ENCODE assay signal across 26 cellular contexts in the genomic region with DNA sequence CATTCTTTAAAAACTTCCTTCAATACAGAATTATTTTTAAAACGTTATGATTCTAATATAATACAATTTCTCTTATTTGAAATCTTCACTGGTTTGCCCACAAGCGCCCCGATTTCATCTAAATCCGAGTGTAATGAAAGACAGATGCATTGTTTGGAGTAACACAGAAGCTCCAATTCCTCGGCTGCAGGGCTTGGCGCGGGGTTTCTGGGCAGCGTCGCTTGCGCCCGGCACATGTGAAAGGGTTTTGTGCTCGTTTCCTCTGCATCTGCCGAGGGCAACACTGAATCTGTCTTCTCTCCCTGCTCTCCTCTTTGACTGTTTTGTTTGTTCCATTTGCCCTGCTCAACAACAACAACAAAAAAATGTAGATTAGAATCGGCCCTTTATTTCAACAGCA.
DNase-seq lines count a peak whose midpoint lies in the region; ATAC-seq and TF ChIP-seq lines count a peak whose summit lies in the region.
"Had no signal": no experiment of that assay in that cellular context is flagged by ENCODE, and none has a peak within 500 bp of the region (broad histone marks: within the 10 kb centered on the region; RNA-seq: fewer than 3 reads in every experiment).

No MANE protein-coding gene starts in this region.

- TF ChIP-seq POLR2A in esophagus muscularis mucosa (IDR thresholded peaks at IDR 0.05; ENCODE audit: low read depth) (no peak), erythroblast (IDR thresholded peaks at IDR 0.05; ENCODE audit: low read length) (no peak)

- H3K27ac Mint-ChIP-seq in neural progenitor cell, result peak overlapping the region; percentile 55
- H3K27ac Mint-ChIP-seq in endodermal cell, result no peak overlapping the region
- H3K27ac Mint-ChIP-seq: activated CD4-positive, alpha-beta T cell treated with anti-CD3 and anti-CD28 coated beads for 36 hours; activated T-cell treated with anti-CD3 and anti-CD28 coated beads, Interleukin-2, amount 50 U/mL, for 72 hours; B cell; immature natural killer cell had no signal

- H3K4me1 Mint-ChIP-seq in neural progenitor cell (no peaks in the 10 kb centered on the region), endodermal cell (no peaks in the 10 kb centered on the region)
- H3K4me1 Mint-ChIP-seq: activated CD4-positive, alpha-beta T cell treated with anti-CD3 and anti-CD28 coated beads for 36 hours; immature natural killer cell had no signal

- H3K27me3 ChIP-seq in esophagus muscularis mucosa (no peaks in the 10 kb centered on the region), neural progenitor cell (no peaks in the 10 kb centered on the region), endodermal cell (ENCODE audit: control insufficient read depth, insufficient read depth, low read length, poor library complexity, severe bottlenecking) (no peaks in the 10 kb centered on the region)
- H3K27me3 ChIP-seq: body of pancreas, heart right ventricle, tibial artery had no signal

- TF ChIP-seq CTCF in esophagus muscularis mucosa (IDR thresholded peaks at IDR 0.05) (no peak), neural progenitor cell (IDR thresholded peaks at IDR 0.05) (no peak), endodermal cell (conservative IDR thresholded peaks at IDR 0.05) (no peak)

- H3K4me2 ChIP-seq in neural progenitor cell, result no peak overlapping the region

- H3K27me3 Mint-ChIP-seq in neural progenitor cell (ENCODE audit: insufficient read depth, low read depth), result peaks cover 5% of the 10 kb centered on the region
- H3K27me3 Mint-ChIP-seq in endodermal cell (ENCODE audit: insufficient read depth), result no peaks in the 10 kb centered on the region
- H3K27me3 Mint-ChIP-seq: activated CD4-positive, alpha-beta T cell treated with anti-CD3 and anti-CD28 coated beads for 36 hours; B cell had no signal

- H3K4me3 Mint-ChIP-seq in neural progenitor cell, result no peak overlapping the region
- H3K4me3 Mint-ChIP-seq in endodermal cell, result no peak overlapping the region
- H3K4me3 Mint-ChIP-seq: activated CD4-positive, alpha-beta T cell treated with anti-CD3 and anti-CD28 coated beads for 36 hours; activated T-cell treated with anti-CD3 and anti-CD28 coated beads, Interleukin-2, amount 50 U/mL, for 72 hours; B cell; immature natural killer cell had no signal

- H3F3A ChIP-seq in neural progenitor cell (ENCODE audit: low read depth), result no peaks in the 10 kb centered on the region

- WGBS in esophagus muscularis mucosa, result 83% methylated on average over 14 of the region's 14 CpGs
- 91 to 96% methylated on average over 9 to 14 of the region's 14 CpGs for WGBS in endodermal cell (ENCODE audit: insufficient coverage in 1 of 2, insufficient read length in 1 of 2), 2 experiments

- no peak for ATAC-seq in HG03108 (IDR thresholded peaks at IDR 0.05; ENCODE audit: unreplicated experiment)
- no peak for ATAC-seq in GM18498 (IDR thresholded peaks at IDR 0.05; ENCODE audit: unreplicated experiment)
- ATAC-seq: activated CD4-positive, alpha-beta T cell treated with anti-CD3 and anti-CD28 coated beads for 36 hours; activated T-cell treated with anti-CD3 and anti-CD28 coated beads, Interleukin-2, amount 50 U/mL, for 72 hours; body of pancreas; heart right ventricle; left ventricle myocardium superior; PC-3 had no signal

- no peaks in the 10 kb centered on the region for H3K79me2 ChIP-seq in neural progenitor cell (ENCODE audit: low read depth)

- no peaks in the 10 kb centered on the region for H4K20me1 ChIP-seq in neural progenitor cell (ENCODE audit: low read depth)

- no peak overlapping the region for H3K27ac ChIP-seq in esophagus muscularis mucosa (replicated peaks in 1 of 4)
- no peak overlapping the region for H3K27ac ChIP-seq in neural progenitor cell
- no peak overlapping the region for H3K27ac ChIP-seq in endodermal cell (ENCODE audit: low read depth, low read length)
- H3K27ac ChIP-seq: body of pancreas, heart right ventricle, tibial artery had no signal

- H3K4me1 ChIP-seq in esophagus muscularis mucosa (no peaks in the 10 kb centered on the region), neural progenitor cell (no peaks in the 10 kb centered on the region), endodermal cell (ENCODE audit: control insufficient read depth, insufficient read depth, low read length) (no peaks in the 10 kb centered on the region)
- H3K4me1 ChIP-seq: body of pancreas, heart right ventricle, tibial artery had no signal

- intact Hi-C loops in esophagus muscularis mucosa (cut with DNase I), result no loop called here

- DNase-seq in Ammon's horn (ENCODE audit: low spot score) (peak; percentile 95), RPMI7951 (ENCODE audit: low read depth) (peak; percentile 9), esophagus muscularis mucosa (ENCODE audit: extremely low spot score) (peak; percentile 24), neural progenitor cell (ENCODE audit: low spot score) (no peak), erythroblast (lab: John Stamatoyannopoulos, UW) (no peak), endodermal cell (no peak)
- DNase-seq: activated CD4-positive, alpha-beta T cell treated with anti-CD3 and anti-CD28 coated beads for 36 hours; activated naive CD4-positive, alpha-beta T cell treated with anti-CD3 and anti-CD28 coated beads, Interleukin-2, amount 50 U/mL, for 16 hours; activated T-cell treated with anti-CD3 and anti-CD28 coated beads, Interleukin-2, amount 50 U/mL, for 72 hours; body of pancreas; heart right ventricle; immature natural killer cell; KG1; left ventricle myocardium superior; NCI-H1930; NCI-H2227 treated with DMSO at 0.1 percent for 48 hours; NCI-H82; PC-3; SHP77; small intestine; stimulated activated naive CD4-positive, alpha-beta T cell treated with Interleukin-2 at 50 U/mL for 16 hours; T-helper 1 cell; tibial artery had no signal

- peaks cover 0 to 3% (median 0%) of the 10 kb centered on the region in 4 donors for H3K9me3 ChIP-seq in esophagus muscularis mucosa
- H3K9me3 ChIP-seq in neural progenitor cell (ENCODE audit: low read depth), result no peaks in the 10 kb centered on the region
- peaks cover 6% of the 10 kb centered on the region for H3K9me3 ChIP-seq in endodermal cell (ENCODE audit: control insufficient read depth, low read length)
- H3K9me3 ChIP-seq: body of pancreas, tibial artery had no signal

- H3K4me3 ChIP-seq in esophagus muscularis mucosa (no peak overlapping the region), neural progenitor cell (no peak overlapping the region), endodermal cell (ENCODE audit: low read length) (no peak overlapping the region)
- H3K4me3 ChIP-seq: body of pancreas, heart right ventricle, tibial artery had no signal

- H3K9me3 Mint-ChIP-seq in neural progenitor cell (peaks cover 17% of the 10 kb centered on the region), endodermal cell (peaks cover 8% of the 10 kb centered on the region)
- H3K9me3 Mint-ChIP-seq: activated T-cell treated with anti-CD3 and anti-CD28 coated beads, Interleukin-2, amount 50 U/mL, for 72 hours; immature natural killer cell had no signal

- no peak overlapping the region for H3K9ac ChIP-seq in neural progenitor cell
- no peak overlapping the region for H3K9ac ChIP-seq in endodermal cell (ENCODE audit: extremely low read depth, low read length, poor library complexity, severe bottlenecking)

- TF ChIP-seq EP300 in esophagus muscularis mucosa (IDR thresholded peaks at IDR 0.05), result no peak

- H3K36me3 Mint-ChIP-seq in neural progenitor cell, result no peaks in the 10 kb centered on the region
- H3K36me3 Mint-ChIP-seq in endodermal cell (ENCODE audit: low read depth), result no peaks in the 10 kb centered on the region
- H3K36me3 Mint-ChIP-seq: immature natural killer cell had no signal

- H3K36me3 ChIP-seq in esophagus muscularis mucosa (no peaks in the 10 kb centered on the region), neural progenitor cell (no peaks in the 10 kb centered on the region), endodermal cell (ENCODE audit: control insufficient read depth, insufficient read depth, low read length) (no peaks in the 10 kb centered on the region)
- H3K36me3 ChIP-seq: heart right ventricle, tibial artery had no signal

- H2AFZ ChIP-seq in neural progenitor cell (replicated peaks), result no peak overlapping the region

Comparison
In these comparisons a context has a peak if more than half of its experiments do, and no peak if none do; other contexts are left out.
1. DNase-seq: peak in Ammon's horn (single experiment), RPMI7951 (single experiment) and esophagus muscularis mucosa (single experiment); none in neural progenitor cell (single experiment), erythroblast (0 of 2) and endodermal cell (single experiment).